In genomic region chr15:47742334-47742733, GRCh38 we compare ENCODE assay signal across 15 cellular contexts. TPM values are rescaled to one million over a fixed set of nuclear protein-coding genes. Genes with fewer than 3 reads are reported as not detected.
"Had no signal": no experiment of that assay in that cellular context is flagged by ENCODE, and none has a peak within 500 bp of the region (broad histone marks: within the 10 kb centered on the region; RNA-seq: fewer than 3 reads in every experiment).

No MANE protein-coding gene starts in this region.

- H3K27ac ChIP-seq: hepatocyte, tibial artery, uterus had no signal

- DNase-seq: activated CD4-positive, alpha-beta T cell treated with anti-CD3 and anti-CD28 coated beads, Interleukin-2, amount 10 ng/mL, durations not matched to agents 24 days and 14 days; activated CD4-positive, CD25-positive, alpha-beta regulatory T cell; activated naive CD4-positive, alpha-beta T cell; activated naive CD8-positive, alpha-beta T cell treated with anti-CD3 and anti-CD28 coated beads, Interleukin-2, amount 10 ng/mL, durations not matched to agents 7 days and 5 days; anterior cingulate cortex; mucosa of descending colon; naive thymus-derived CD4-positive, alpha-beta T cell; stimulated activated CD4-positive, alpha-beta T cell treated with anti-CD3 and anti-CD28 coated beads, Interleukin-4, amount 100 ng/mL, for 1 hour; stimulated activated naive CD4-positive, alpha-beta T cell; tibial artery; uterus had no signal

- H3K27ac Mint-ChIP-seq: activated CD4-positive, alpha-beta T cell treated with anti-CD3 and anti-CD28 coated beads, Interleukin-2, amount 10 ng/mL, durations not matched to agents 24 days and 14 days; activated naive CD8-positive, alpha-beta T cell treated with anti-CD3 and anti-CD28 coated beads, Interleukin-2, amount 10 ng/mL, durations not matched to agents 7 days and 5 days; activated T-helper 1 cell treated with anti-CD3 and anti-CD28 coated beads, Interleukin-12 subunit alpha, Interleukin-12 subunit beta, Interleukin-2, Interleukin-4 antibody, amounts not matched to agents 30 ng/mL and 10 ng/mL and 1 ng/mL, durations not matched to agents 14 hours and 24 hours and 36 hours; naive thymus-derived CD4-positive, alpha-beta T cell; T-helper 2 cell treated with Interferon-gamma antibody and Interleukin-4, amounts not matched to agents 5 μg/mL and 100 μg/mL, for 36 hours had no signal

- H3K4me3 Mint-ChIP-seq: activated CD4-positive, alpha-beta T cell treated with anti-CD3 and anti-CD28 coated beads, Interleukin-2, amount 10 ng/mL, durations not matched to agents 24 days and 14 days; activated naive CD8-positive, alpha-beta T cell treated with anti-CD3 and anti-CD28 coated beads, Interleukin-2, amount 10 ng/mL, durations not matched to agents 7 days and 5 days; activated T-helper 1 cell treated with anti-CD3 and anti-CD28 coated beads, Interleukin-12 subunit alpha, Interleukin-12 subunit beta, Interleukin-2, Interleukin-4 antibody, amounts not matched to agents 30 ng/mL and 10 ng/mL and 1 ng/mL, durations not matched to agents 14 hours and 24 hours and 36 hours; naive thymus-derived CD4-positive, alpha-beta T cell; T-helper 2 cell treated with Interferon-gamma antibody and Interleukin-4, amounts not matched to agents 5 μg/mL and 100 μg/mL, for 36 hours had no signal

- H3K36me3 ChIP-seq: uterus had no signal

- H3K4me1 ChIP-seq: tibial artery, uterus had no signal

- H3K4me1 Mint-ChIP-seq: activated CD4-positive, alpha-beta T cell treated with anti-CD3 and anti-CD28 coated beads, Interleukin-2, amount 10 ng/mL, durations not matched to agents 24 days and 14 days; activated naive CD8-positive, alpha-beta T cell treated with anti-CD3 and anti-CD28 coated beads, Interleukin-2, amount 10 ng/mL, durations not matched to agents 7 days and 5 days; naive thymus-derived CD4-positive, alpha-beta T cell had no signal

- H3K36me3 Mint-ChIP-seq: activated naive CD8-positive, alpha-beta T cell treated with anti-CD3 and anti-CD28 coated beads, Interleukin-2, amount 10 ng/mL, durations not matched to agents 7 days and 5 days; naive thymus-derived CD4-positive, alpha-beta T cell had no signal

- H3K4me2 ChIP-seq: hepatocyte had no signal

- H3K27me3 Mint-ChIP-seq: activated CD4-positive, alpha-beta T cell treated with anti-CD3 and anti-CD28 coated beads, Interleukin-2, amount 10 ng/mL, durations not matched to agents 24 days and 14 days had no signal

- H3K9me3 ChIP-seq: mucosa of descending colon, tibial artery, uterus had no signal

- H3K9me3 Mint-ChIP-seq: activated CD4-positive, alpha-beta T cell treated with anti-CD3 and anti-CD28 coated beads, Interleukin-2, amount 10 ng/mL, durations not matched to agents 24 days and 14 days; activated naive CD8-positive, alpha-beta T cell treated with anti-CD3 and anti-CD28 coated beads, Interleukin-2, amount 10 ng/mL, durations not matched to agents 7 days and 5 days; activated T-helper 1 cell treated with anti-CD3 and anti-CD28 coated beads, Interleukin-12 subunit alpha, Interleukin-12 subunit beta, Interleukin-2, Interleukin-4 antibody, amounts not matched to agents 30 ng/mL and 10 ng/mL and 1 ng/mL, durations not matched to agents 14 hours and 24 hours and 36 hours; T-helper 2 cell treated with Interferon-gamma antibody and Interleukin-4, amounts not matched to agents 5 μg/mL and 100 μg/mL, for 36 hours had no signal

- ATAC-seq: mucosa of descending colon; naive thymus-derived CD4-positive, alpha-beta T cell had no signal

- H3K27me3 ChIP-seq: hepatocyte, tibial artery, uterus had no signal

- H3K4me3 ChIP-seq: hepatocyte, lung, mucosa of descending colon, tibial artery, uterus had no signal

- H2AFZ ChIP-seq: hepatocyte had no signal

RNA-seq across cellular contexts. Expression of gene SEMA6D, which starts 25.0 kb away (rescaled TPM):
- total RNA-seq: activated CD4-positive, alpha-beta T cell treated with anti-CD3 and anti-CD28 coated beads, Interleukin-2, amount 10 ng/mL, durations not matched to agents 24 days and 14 days; activated naive CD8-positive, alpha-beta T cell treated with anti-CD3 and anti-CD28 coated beads, Interleukin-2, amount 10 ng/mL, durations not matched to agents 7 days and 5 days; activated T-helper 1 cell treated with anti-CD3 and anti-CD28 coated beads, Interleukin-12 subunit alpha, Interleukin-12 subunit beta, Interleukin-2, Interleukin-4 antibody, amounts not matched to agents 30 ng/mL and 10 ng/mL and 1 ng/mL, durations not matched to agents 14 hours and 24 hours and 36 hours; naive thymus-derived CD4-positive, alpha-beta T cell had no signal
- polyA plus RNA-seq: naive thymus-derived CD4-positive, alpha-beta T cell had no signal
